14 cellular contexts compared by ENCODE assay signal in the genomic region with DNA sequence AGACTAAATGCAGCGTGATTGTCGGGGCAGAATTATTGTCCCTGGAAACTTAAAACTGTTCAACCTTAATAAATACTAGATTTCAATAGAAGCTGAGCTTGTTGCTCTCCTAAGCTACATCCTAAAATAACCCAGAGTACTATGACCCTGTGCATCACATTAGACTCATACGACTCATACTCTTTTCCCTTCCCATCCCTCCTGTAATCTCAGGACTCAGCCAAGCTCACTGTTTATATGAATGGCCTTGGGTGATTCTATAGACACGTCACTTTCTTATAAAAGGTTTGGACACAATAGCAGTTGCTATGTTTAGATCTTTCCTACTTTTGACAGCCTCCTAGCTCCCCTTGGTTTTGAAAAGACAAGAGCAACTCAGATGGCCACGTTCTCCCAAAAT. TPM values are rescaled to one million over a fixed set of nuclear protein-coding genes. Genes with fewer than 3 reads are reported as not detected.
DNase-seq lines count a peak whose midpoint lies in the region; TF ChIP-seq lines count a peak whose summit lies in the region.
"Had no signal": no experiment of that assay in that cellular context is flagged by ENCODE, and none has a peak within 500 bp of the region (broad histone marks: within the 10 kb centered on the region; RNA-seq: fewer than 3 reads in every experiment).

No MANE protein-coding gene starts in this region.

- CTCF ChIA-PET in BJ (lab: Yijun Ruan, JAX), result no interaction called here

- POLR2A ChIA-PET in BJ (lab: Charles Lee), result no interaction called here

- peak overlapping the region; percentile 9 for H3K27ac Mint-ChIP-seq in endothelial cell (ENCODE audit: unreplicated experiment)
- H3K27ac Mint-ChIP-seq: activated CD4-positive, alpha-beta memory T cell treated with anti-CD3 and anti-CD28 coated beads, Interleukin-2, amount 10 ng/mL, durations not matched to agents 7 days and 5 days; activated T-helper 17 cell treated with anti-CD3 and anti-CD28 coated beads, Interleukin-2, amount 50 U/mL, for 72 hours; naive B cell had no signal

- H3K4me3 ChIP-seq in BJ (ENCODE audit: low read depth, low read length), result no peak overlapping the region

- DNase-seq in BJ (ENCODE audit: low read depth) (peak; percentile 41), NCI-H226 (peak; percentile 43), endothelial cell (ENCODE audit: low spot score) (no peak), myocyte (ENCODE audit: low read depth) (peak; percentile 58), Ammon's horn (ENCODE audit: low spot score) (no peak), NCI-H82 treated with DMSO at 0.1 percent for 48 hours (lab: John Stamatoyannopoulos, UW; ENCODE audit: unreplicated experiment) (no peak), cortex of kidney (lab: John Stamatoyannopoulos, UW) (no peak)
- DNase-seq in activated CD4-positive, alpha-beta T cell treated with anti-CD3 and anti-CD28 coated beads for 48 hours, result no peak
- DNase-seq: activated CD4-positive, alpha-beta memory T cell treated with anti-CD3 and anti-CD28 coated beads, Interleukin-2, amount 10 ng/mL, durations not matched to agents 7 days and 5 days; AML-193; GOT3; naive B cell; NCI-H187 had no signal

- peaks cover 31% of the 10 kb centered on the region for H3K4me1 Mint-ChIP-seq in endothelial cell (ENCODE audit: unreplicated experiment)
- H3K4me1 Mint-ChIP-seq: activated CD4-positive, alpha-beta memory T cell treated with anti-CD3 and anti-CD28 coated beads, Interleukin-2, amount 10 ng/mL, durations not matched to agents 7 days and 5 days; activated T-helper 17 cell treated with anti-CD3 and anti-CD28 coated beads, Interleukin-2, amount 50 U/mL, for 72 hours; naive B cell had no signal

- peaks cover 25% of the 10 kb centered on the region for H3K36me3 Mint-ChIP-seq in endothelial cell (ENCODE audit: low read depth, unreplicated experiment)

- H3K27me3 ChIP-seq in BJ (ENCODE audit: control insufficient read depth, insufficient read depth, low read length), result no peaks in the 10 kb centered on the region

- H3K27me3 Mint-ChIP-seq in endothelial cell (ENCODE audit: unreplicated experiment), result peaks cover 1% of the 10 kb centered on the region

- no peaks in the 10 kb centered on the region for H3K9me3 Mint-ChIP-seq in endothelial cell (ENCODE audit: unreplicated experiment)
- H3K9me3 Mint-ChIP-seq: activated CD4-positive, alpha-beta memory T cell treated with anti-CD3 and anti-CD28 coated beads, Interleukin-2, amount 10 ng/mL, durations not matched to agents 7 days and 5 days; activated T-helper 17 cell treated with anti-CD3 and anti-CD28 coated beads, Interleukin-2, amount 50 U/mL, for 72 hours had no signal

- TF ChIP-seq CTCF in BJ (IDR thresholded peaks at IDR 0.05; ENCODE audit: insufficient read depth, low read depth, low read length), result no peak
- TF ChIP-seq CTCF in endothelial cell (IDR thresholded peaks at IDR 0.05; ENCODE audit: unreplicated experiment), result no peak

- peaks cover 8% of the 10 kb centered on the region for H3K36me3 ChIP-seq in BJ (ENCODE audit: control insufficient read depth, insufficient read depth, low read length)

- no peak overlapping the region for H3K4me3 Mint-ChIP-seq in endothelial cell (ENCODE audit: unreplicated experiment)
- H3K4me3 Mint-ChIP-seq: activated CD4-positive, alpha-beta memory T cell treated with anti-CD3 and anti-CD28 coated beads, Interleukin-2, amount 10 ng/mL, durations not matched to agents 7 days and 5 days; activated T-helper 17 cell treated with anti-CD3 and anti-CD28 coated beads, Interleukin-2, amount 50 U/mL, for 72 hours; naive B cell had no signal

RNA-seq across cellular contexts. Expression of gene TCF7L2, which starts 17.2 kb away (rescaled TPM):
- polyA plus RNA-seq in BJ (2011; rRNA removed), result 7.7 and 11.3 TPM in 2 replicates
- 13.6 and 20.5 TPM in 2 replicates for polyA minus RNA-seq in BJ (2011; rRNA and poly(A)+ RNA removed)
- total RNA-seq in endothelial cell (ENCODE audit: unreplicated experiment) (49.3 TPM), myocyte (1.4 and 2.4 TPM in 2 replicates)
- polyA plus RNA-seq in myocyte (2012), result 17.2 TPM

Comparison
In these comparisons a context has a peak if more than half of its experiments do, and no peak if none do; other contexts are left out.
1. DNase-seq: peak in BJ (single experiment), NCI-H226 (single experiment) and myocyte (single experiment); none in endothelial cell (single experiment), activated CD4-positive, alpha-beta T cell treated with anti-CD3 and anti-CD28 coated beads for 48 hours (single experiment), Ammon's horn (single experiment), NCI-H82 treated with DMSO at 0.1 percent for 48 hours (single experiment) and cortex of kidney (single experiment).
2. RNA of gene TCF7L2, which starts 17.2 kb away (total RNA-seq): 49.3 TPM in endothelial cell (single experiment); 1.4 to 2.4 TPM in myocyte; every median in the first group is over 10 times any median in the second.